In the genomic region with DNA sequence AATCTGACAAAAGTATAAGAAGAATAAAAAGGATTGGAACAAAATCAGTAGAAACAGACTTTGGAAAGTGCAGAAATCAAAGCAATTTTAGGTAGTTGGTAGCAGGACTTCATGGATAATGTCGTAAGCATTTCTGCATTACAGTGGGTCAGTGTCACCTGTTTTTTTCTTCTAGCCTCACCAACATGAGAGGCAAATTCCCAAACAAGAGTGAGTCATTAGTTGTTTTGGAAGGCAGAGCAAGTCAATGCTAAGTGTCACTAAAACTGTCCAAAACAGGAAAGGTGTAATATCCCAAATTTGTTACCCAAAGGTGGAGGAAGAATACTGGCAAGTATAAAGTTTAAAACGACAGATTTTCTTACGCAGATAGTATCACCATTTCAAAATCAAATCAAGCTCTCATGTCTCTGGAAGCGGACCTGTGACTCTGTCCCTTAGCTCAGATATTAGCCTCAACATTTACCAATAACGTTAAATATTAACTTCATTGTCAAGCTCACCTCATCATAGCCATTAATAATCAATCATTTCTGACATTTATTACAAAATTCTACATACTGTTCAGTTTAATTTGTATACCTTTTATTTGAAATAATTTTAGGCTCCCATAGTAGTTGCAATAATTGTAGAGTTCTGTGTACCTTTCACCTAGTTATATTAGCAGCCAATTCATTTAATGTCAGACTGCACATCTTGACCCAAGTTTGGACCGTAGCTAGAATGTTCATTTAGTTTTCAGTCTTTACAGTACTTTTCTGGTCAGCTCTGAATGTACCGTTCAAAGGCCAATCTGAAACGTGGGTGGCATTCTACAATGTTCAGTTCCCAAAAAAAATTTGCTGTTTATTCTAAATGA, we compare ENCODE assay signal across 26 cellular contexts.
"Had no signal": no experiment of that assay in that cellular context is flagged by ENCODE, and none has a peak within 500 bp of the region (broad histone marks: within the 10 kb centered on the region; RNA-seq: fewer than 3 reads in every experiment).

No MANE protein-coding gene starts in this region.

- FAIRE-seq: endometrium, islet of Langerhans, keratinocyte had no signal

- H3K27me3 ChIP-seq: colonic mucosa, esophagus squamous epithelium, gastrocnemius medialis, heart right ventricle had no signal

- H3K4me1 ChIP-seq: colonic mucosa, esophagus squamous epithelium, gastrocnemius medialis, heart right ventricle, left ventricle myocardium inferior, lower lobe of right lung had no signal

- ATAC-seq: effector memory CD8-positive, alpha-beta T cell; esophagus mucosa; gastrocnemius medialis; heart right ventricle; left cardiac atrium; lower lobe of right lung; mucosa of descending colon; naive thymus-derived CD8-positive, alpha-beta T cell had no signal

- H3K4me3 ChIP-seq: colonic mucosa, esophagus squamous epithelium, gastrocnemius medialis, heart right ventricle, left ventricle myocardium inferior, lower lobe of right lung, mucosa of descending colon had no signal

- H3K9me3 ChIP-seq: colonic mucosa, gastrocnemius medialis, heart right ventricle, left ventricle myocardium inferior, lower lobe of right lung, mucosa of descending colon had no signal

- H3K27ac ChIP-seq: colonic mucosa, epithelial cell of prostate, esophagus squamous epithelium, gastrocnemius medialis, heart right ventricle, left ventricle myocardium inferior, lower lobe of right lung had no signal

- DNase-seq: colonic mucosa; cortex of kidney; effector CD8-positive, alpha-beta T cell; effector memory CD8-positive, alpha-beta T cell; endodermal cell; erythroblast; esophagus squamous epithelium; foreskin fibroblast; foreskin melanocyte; gastrocnemius medialis; glutamatergic neuron; head of caudate nucleus; heart right ventricle; hippocampal formation; left cardiac atrium; left ventricle myocardium inferior; lower lobe of right lung; mesenchymal stem cell; mucosa of descending colon; naive B cell; naive thymus-derived CD8-positive, alpha-beta T cell had no signal

- H3K36me3 ChIP-seq: colonic mucosa, esophagus squamous epithelium, gastrocnemius medialis, heart right ventricle, left ventricle myocardium inferior, lower lobe of right lung had no signal
